1 cellular context compared by ENCODE assay signal in genomic region chr18:47771922-47772321, GRCh38.
TF ChIP-seq lines count a peak whose summit lies in the region.

No MANE protein-coding gene starts in this region.

TF ChIP-seq in H1, 55 proteins besides CTCF, POLR2A, EP300 and RAD21 (continued from another document):
- no peak for TF ChIP-seq GTF2F1 (IDR thresholded peaks at IDR 0.05; ENCODE audit: borderline replicate concordance, low read depth, low read length)
- TF ChIP-seq POLR2AphosphoS5 (IDR thresholded peaks at IDR 0.05; ENCODE audit: low read depth, low read length): no peak
